In the genomic region with DNA sequence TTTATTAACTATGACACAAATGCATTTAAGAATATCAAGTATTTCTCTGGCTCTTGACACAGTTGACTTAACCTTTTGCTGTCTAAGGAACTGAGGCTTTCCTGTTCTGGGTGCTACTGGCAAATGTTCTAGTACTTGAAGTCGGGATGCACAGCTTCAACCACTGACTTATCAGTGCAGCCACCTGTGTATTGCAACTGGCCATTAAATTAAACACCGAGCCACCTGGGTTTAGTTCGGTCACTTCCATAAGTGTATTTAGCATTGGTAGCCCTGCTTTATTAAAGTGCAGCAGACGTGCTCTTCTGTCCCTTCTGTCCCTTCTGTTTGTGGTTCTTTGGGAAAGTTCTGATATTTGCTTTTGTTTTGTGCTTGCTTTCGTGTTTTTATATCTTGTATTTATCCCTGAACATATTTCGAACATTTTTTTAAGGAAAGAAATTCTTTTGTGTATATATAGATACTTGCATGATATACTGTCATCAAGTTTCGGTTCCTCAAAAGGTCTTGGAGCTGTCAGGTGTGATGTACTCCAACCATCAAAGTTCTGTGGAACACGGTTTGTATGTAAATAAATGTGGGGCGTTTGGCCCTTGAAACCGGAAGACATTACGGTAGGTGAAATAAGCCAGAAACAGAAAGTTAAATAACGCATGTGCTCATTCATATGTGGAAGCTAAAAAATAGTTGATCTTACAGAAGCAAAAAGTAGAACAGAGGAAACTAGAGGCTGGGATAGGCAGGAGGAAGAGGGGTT, we compare ENCODE assay signal across 17 cellular contexts.
A peak's percentile ranks its signal among the peaks of the same experiment; 100 is the strongest.
DNase-seq lines count a peak whose midpoint lies in the region; ATAC-seq and TF ChIP-seq lines count a peak whose summit lies in the region.
"Had no signal": no experiment of that assay in that cellular context is flagged by ENCODE, and none has a peak within 500 bp of the region (broad histone marks: within the 10 kb centered on the region; RNA-seq: fewer than 3 reads in every experiment).

No MANE protein-coding gene starts in this region.

- H2AFZ ChIP-seq in smooth muscle cell (ENCODE audit: low read depth): no peak overlapping the region
- H2AFZ ChIP-seq: GM23248 had no signal

- no peaks in the 10 kb centered on the region for H3K4me1 ChIP-seq in smooth muscle cell (ENCODE audit: low read depth)
- H3K4me1 ChIP-seq: BE2C had no signal

- DNase-seq in memory B cell (ENCODE audit: low spot score in 2 of 2) (no peak), NCI-H2171 (lab: John Stamatoyannopoulos, UW) (no peak), smooth muscle cell (lab: John Stamatoyannopoulos, UW; ENCODE audit: unreplicated experiment) (no peak)
- DNase-seq in activated CD4-positive, alpha-beta T cell treated with anti-CD3 and anti-CD28 coated beads for 1 hour: no peak
- DNase-seq: activated CD8-positive, alpha-beta memory T cell treated with anti-CD3 and anti-CD28 coated beads for 24 hours; activated effector memory CD4-positive, alpha-beta T cell treated with Interleukin-2 at 50 U/mL for 16 hours; amygdala; BE2C; GM23248; left cardiac atrium; NCI-H1694 treated with DMSO at 0.1 percent for 48 hours; NCI-H526; T-helper 1 cell had no signal

- no peaks in the 10 kb centered on the region for H3K27me3 Mint-ChIP-seq in memory B cell

- ATAC-seq in GM19035 (IDR thresholded peaks at IDR 0.05; ENCODE audit: unreplicated experiment) (peak; percentile 50), GM21825 (IDR thresholded peaks at IDR 0.05; ENCODE audit: unreplicated experiment) (peak; percentile 70), HG03460 (IDR thresholded peaks at IDR 0.05; ENCODE audit: unreplicated experiment) (peak; percentile 63), memory B cell (ENCODE audit: low read depth) (peak; percentile 86)
- ATAC-seq: left cardiac atrium, sciatic nerve had no signal

- H3K9me3 Mint-ChIP-seq in memory B cell: peaks cover 4% of the 10 kb centered on the region

- no peak overlapping the region for H3K9ac ChIP-seq in smooth muscle cell (ENCODE audit: low read depth)
- H3K9ac ChIP-seq: GM23248 had no signal

- H3K27ac ChIP-seq in smooth muscle cell (ENCODE audit: low read depth): no peak overlapping the region
- H3K27ac ChIP-seq: GM23248 had no signal

- H3K4me2 ChIP-seq in smooth muscle cell: no peak overlapping the region

- no peaks in the 10 kb centered on the region for H3K9me3 ChIP-seq in smooth muscle cell (replicated peaks; ENCODE audit: low read depth)
- H3K9me3 ChIP-seq: BE2C had no signal

- no peaks in the 10 kb centered on the region for H4K20me1 ChIP-seq in smooth muscle cell (ENCODE audit: low read depth)

- no peak overlapping the region for H3K4me3 ChIP-seq in smooth muscle cell
- H3K4me3 ChIP-seq: GM23248 had no signal

- WGBS in smooth muscle cell (ENCODE audit: low lambda C conversion rate): 93% methylated on average over 12 of the region's 12 CpGs

- peak overlapping the region; percentile 37 for H3K27ac Mint-ChIP-seq in memory B cell

- no peaks in the 10 kb centered on the region for H3K27me3 ChIP-seq in smooth muscle cell (ENCODE audit: low read depth)
- H3K27me3 ChIP-seq: BE2C had no signal

- H3K79me2 ChIP-seq in smooth muscle cell (ENCODE audit: low read depth): no peaks in the 10 kb centered on the region

- no peaks in the 10 kb centered on the region for H3K36me3 ChIP-seq in smooth muscle cell (ENCODE audit: low read depth)
- H3K36me3 ChIP-seq: BE2C had no signal

- no peak for TF ChIP-seq CTCF in smooth muscle cell (IDR thresholded peaks at IDR 0.05; ENCODE audit: borderline replicate concordance, insufficient read depth, poor library complexity, severe bottlenecking)

- H3F3A ChIP-seq in smooth muscle cell (ENCODE audit: low read depth): no peaks in the 10 kb centered on the region

- peak overlapping the region; percentile 45 for H3K4me3 Mint-ChIP-seq in memory B cell

- peaks cover 7% of the 10 kb centered on the region for H3K4me1 Mint-ChIP-seq in memory B cell

- H3K36me3 Mint-ChIP-seq in memory B cell: no peaks in the 10 kb centered on the region
